9 cellular contexts compared by ENCODE assay signal in the genomic region with DNA sequence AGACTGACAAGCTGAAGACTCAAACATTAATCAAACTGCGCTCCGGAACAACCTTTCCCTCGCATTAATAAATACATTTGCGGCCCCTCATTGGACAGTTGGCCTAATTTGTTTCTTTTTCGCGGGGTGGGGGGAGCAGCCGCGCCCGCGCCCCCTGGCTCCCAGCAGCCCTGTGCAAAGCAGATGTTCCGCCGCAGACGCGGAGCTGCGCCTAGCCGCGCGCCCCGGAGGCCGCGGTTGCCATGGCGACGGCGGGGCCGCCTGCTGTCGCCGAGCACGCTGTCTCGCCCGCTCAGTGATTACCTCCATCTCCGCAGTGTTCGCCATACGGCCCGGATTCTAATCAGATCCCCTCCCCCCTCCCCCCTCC. TPM values are rescaled to one million over a fixed set of nuclear protein-coding genes. Genes with fewer than 3 reads are reported as not detected.
DNase-seq lines count a peak whose midpoint lies in the region; ATAC-seq and TF ChIP-seq lines count a peak whose summit lies in the region.
"Had no signal": no experiment of that assay in that cellular context is flagged by ENCODE, and none has a peak within 500 bp of the region (broad histone marks: within the 10 kb centered on the region; RNA-seq: fewer than 3 reads in every experiment).

No MANE protein-coding gene starts in this region.

- no peaks in the 10 kb centered on the region for H3K9me3 Mint-ChIP-seq in MCF 10A (ENCODE audit: unreplicated experiment)
- no peaks in the 10 kb centered on the region for H3K9me3 Mint-ChIP-seq in activated CD4-positive, alpha-beta memory T cell treated with anti-CD3 and anti-CD28 coated beads for 36 hours
- no peaks in the 10 kb centered on the region for H3K9me3 Mint-ChIP-seq in natural killer cell treated with Interleukin-12 subunit alpha and Interleukin-12 subunit beta and Interleukin-15 and Interleukin-18, amount 100 ng/mL, for 72 hours

- BruUV-seq in MCF 10A (replicated peaks; lab: Mats Ljungman, UMichigan) = no TSS peak

- no peaks in the 10 kb centered on the region for H3K36me3 ChIP-seq in breast epithelium
- H3K36me3 ChIP-seq in endocrine pancreas (ENCODE audit: control insufficient read depth, insufficient read depth, low read length) = no peaks in the 10 kb centered on the region
- no peaks in the 10 kb centered on the region for H3K36me3 ChIP-seq in tibial nerve

- H3K9me3 ChIP-seq in breast epithelium (no peaks in the 10 kb centered on the region), endocrine pancreas (ENCODE audit: control insufficient read depth, low read length) (no peaks in the 10 kb centered on the region), tibial nerve (no peaks in the 10 kb centered on the region)

- POLR2A ChIA-PET in MCF 10A (lab: Yijun Ruan, JAX) = no interaction called here
- POLR2A ChIA-PET in activated CD4-positive, alpha-beta memory T cell treated with anti-CD3 and anti-CD28 coated beads for 36 hours (lab: Charles Lee) = no interaction called here

- H3K4me1 Mint-ChIP-seq in MCF 10A (ENCODE audit: insufficient read depth, unreplicated experiment) = peaks cover 6% of the 10 kb centered on the region
- peaks cover 13% of the 10 kb centered on the region for H3K4me1 Mint-ChIP-seq in activated CD4-positive, alpha-beta memory T cell treated with anti-CD3 and anti-CD28 coated beads for 36 hours (ENCODE audit: low read depth)
- H3K4me1 Mint-ChIP-seq in natural killer cell treated with Interleukin-12 subunit alpha and Interleukin-12 subunit beta and Interleukin-15 and Interleukin-18, amount 100 ng/mL, for 72 hours (ENCODE audit: low read depth in 2 of 2) = peaks cover 4 to 7% of the 10 kb centered on the region in 2 donors

- H3K9ac ChIP-seq in endocrine pancreas (ENCODE audit: control insufficient read depth, insufficient read depth, low read length) = no peak overlapping the region

- ATAC-seq in natural killer cell treated with Interleukin-12 subunit alpha and Interleukin-12 subunit beta and Interleukin-15 and Interleukin-18, amount 100 ng/mL, for 72 hours = peak; percentile 85 to 88
- no peak for ATAC-seq in GM18907 (IDR thresholded peaks at IDR 0.05; ENCODE audit: unreplicated experiment)

- H3K27me3 ChIP-seq in breast epithelium (no peaks in the 10 kb centered on the region), endocrine pancreas (ENCODE audit: control insufficient read depth, insufficient read depth, low read length) (no peaks in the 10 kb centered on the region), tibial nerve (peaks cover 0 to 7% of the 10 kb centered on the region in 2 donors)

- H3K27me3 Mint-ChIP-seq in MCF 10A (ENCODE audit: insufficient read depth, unreplicated experiment) = no peaks in the 10 kb centered on the region
- H3K27me3 Mint-ChIP-seq in activated CD4-positive, alpha-beta memory T cell treated with anti-CD3 and anti-CD28 coated beads for 36 hours = peaks cover 42% of the 10 kb centered on the region
- peaks cover 36 to 58% of the 10 kb centered on the region in 2 donors for H3K27me3 Mint-ChIP-seq in natural killer cell treated with Interleukin-12 subunit alpha and Interleukin-12 subunit beta and Interleukin-15 and Interleukin-18, amount 100 ng/mL, for 72 hours

- no peak for TF ChIP-seq POLR2A in breast epithelium (IDR thresholded peaks at IDR 0.05)
- no peak for TF ChIP-seq POLR2A in tibial nerve (IDR thresholded peaks at IDR 0.05)

- no peak for TF ChIP-seq EP300 in tibial nerve (IDR thresholded peaks at IDR 0.05)

- H3K36me3 Mint-ChIP-seq in MCF 10A (ENCODE audit: insufficient read depth, unreplicated experiment) = no peaks in the 10 kb centered on the region
- no peaks in the 10 kb centered on the region for H3K36me3 Mint-ChIP-seq in activated CD4-positive, alpha-beta memory T cell treated with anti-CD3 and anti-CD28 coated beads for 36 hours
- no peaks in the 10 kb centered on the region for H3K36me3 Mint-ChIP-seq in natural killer cell treated with Interleukin-12 subunit alpha and Interleukin-12 subunit beta and Interleukin-15 and Interleukin-18, amount 100 ng/mL, for 72 hours

- TF ChIP-seq CTCF in breast epithelium (IDR thresholded peaks at IDR 0.05) (no peak), MCF 10A (IDR thresholded peaks at IDR 0.05; ENCODE audit: unreplicated experiment) (no peak), tibial nerve (IDR thresholded peaks at IDR 0.05) (no peak)

- no peak overlapping the region for H3K4me3 Mint-ChIP-seq in MCF 10A (ENCODE audit: unreplicated experiment)
- peak overlapping the region; percentile 66 for H3K4me3 Mint-ChIP-seq in activated CD4-positive, alpha-beta memory T cell treated with anti-CD3 and anti-CD28 coated beads for 36 hours
- peak overlapping the region; percentile 73 for H3K4me3 Mint-ChIP-seq in natural killer cell treated with Interleukin-12 subunit alpha and Interleukin-12 subunit beta and Interleukin-15 and Interleukin-18, amount 100 ng/mL, for 72 hours

- whole genome bisulfite sequencing in tibial nerve, 2 donors = 1 to 2% methylated on average over 32 to 34 of the region's 34 CpGs

- peak overlapping the region; percentile 35 to 59 (median 48) for H3K4me3 ChIP-seq in breast epithelium
- peak overlapping the region; percentile 54 for H3K4me3 ChIP-seq in endocrine pancreas (ENCODE audit: control insufficient read depth, insufficient read depth, low read length)
- H3K4me3 ChIP-seq in tibial nerve = peak overlapping the region in 3 of 4 donors; percentile 40 to 49 (median 42)

- no peak overlapping the region for H3K27ac ChIP-seq in breast epithelium
- no peak overlapping the region for H3K27ac ChIP-seq in tibial nerve
- H3K27ac ChIP-seq: C4-2B had no signal

- H3K4me1 ChIP-seq in breast epithelium (peaks cover 0 to 10% of the 10 kb centered on the region in 2 donors), endocrine pancreas (ENCODE audit: control insufficient read depth, insufficient read depth, low read length) (no peaks in the 10 kb centered on the region), tibial nerve (peaks cover 0 to 16% (median 11%) of the 10 kb centered on the region in 4 donors)

- DNase-seq in breast epithelium (ENCODE audit: low spot score in 2 of 2) (no peak), MCF 10A (ENCODE audit: unreplicated experiment) (no peak), NCI-H2227 treated with DMSO at 0.1 percent for 48 hours (lab: John Stamatoyannopoulos, UW) (peak; percentile 98), tibial nerve (ENCODE audit: low spot score in 2 of 2) (no peak)
- DNase-seq in activated CD4-positive, alpha-beta memory T cell treated with anti-CD3 and anti-CD28 coated beads for 36 hours = peak; percentile 69
- no peak for DNase-seq in natural killer cell treated with Interleukin-12 subunit alpha and Interleukin-12 subunit beta and Interleukin-15 and Interleukin-18, amount 100 ng/mL, for 72 hours (ENCODE audit: low spot score)

- intact Hi-C loops in breast epithelium (cut with DNase I; ENCODE audit: low total_unique reads) (no loop called here), MCF 10A (cut with micrococcal nuclease) (no loop called here)
- intact Hi-C loops in activated CD4-positive, alpha-beta memory T cell treated with anti-CD3 and anti-CD28 coated beads for 36 hours (cut with micrococcal nuclease) = no loop called here

- H3K27ac Mint-ChIP-seq in MCF 10A (ENCODE audit: low read depth, unreplicated experiment) = no peak overlapping the region
- no peak overlapping the region for H3K27ac Mint-ChIP-seq in activated CD4-positive, alpha-beta memory T cell treated with anti-CD3 and anti-CD28 coated beads for 36 hours
- no peak overlapping the region for H3K27ac Mint-ChIP-seq in natural killer cell treated with Interleukin-12 subunit alpha and Interleukin-12 subunit beta and Interleukin-15 and Interleukin-18, amount 100 ng/mL, for 72 hours

- CTCF ChIA-PET in MCF 10A (lab: Yijun Ruan, JAX) = interaction anchor here (0.8 to 1.2 kb wide), 2 partner anchors 9 to 41 kb away, joined by 3 to 4 read pairs; partner anchors contain the start of gene CDK5RAP3
- CTCF ChIA-PET in activated CD4-positive, alpha-beta memory T cell treated with anti-CD3 and anti-CD28 coated beads for 36 hours (lab: Charles Lee) = interaction anchor here (0.7 to 3.0 kb wide), 12 partner anchors 9 to 171 kb away, joined by 3 to 16 read pairs (median 6); partner anchors contain the start of gene CDK5RAP3

RNA-seq across cellular contexts. Expression of gene COPZ2, which starts 25.5 kb away (rescaled TPM):
- total RNA-seq in breast epithelium = 10 to 100 TPM; 16.4 to 97.9 (median 23.3) TPM
- 2.5 TPM in 1 of 2 replicates, not detected in the other for total RNA-seq in MCF 10A (2022)
- 1 to 10 TPM; 4.9 to 6.2 TPM for total RNA-seq in activated CD4-positive, alpha-beta memory T cell treated with anti-CD3 and anti-CD28 coated beads for 36 hours
- 10 to 100 TPM; 14.9 to 32.9 TPM for total RNA-seq in natural killer cell treated with Interleukin-12 subunit alpha and Interleukin-12 subunit beta and Interleukin-15 and Interleukin-18, amount 100 ng/mL, for 72 hours
- 10 to 100 TPM; 40.5 to 73.9 (median 62.2) TPM for total RNA-seq in tibial nerve

RNA-seq across cellular contexts. Expression of gene NFE2L1, which starts 36.0 kb away (rescaled TPM):
- total RNA-seq in breast epithelium (100 to 1,000 TPM in 2 of 3 donors, 10 to 100 TPM in 1; 96.4 to 278 (median 106) TPM), MCF 10A (2022) (235 and 315 TPM in 2 replicates), tibial nerve (100 to 1,000 TPM; 216 to 327 (median 255) TPM)
- 10 to 100 TPM; 82.4 to 84.1 TPM for total RNA-seq in activated CD4-positive, alpha-beta memory T cell treated with anti-CD3 and anti-CD28 coated beads for 36 hours
- 100 to 1,000 TPM; 103 to 153 TPM for total RNA-seq in natural killer cell treated with Interleukin-12 subunit alpha and Interleukin-12 subunit beta and Interleukin-15 and Interleukin-18, amount 100 ng/mL, for 72 hours

RNA-seq across cellular contexts. Expression of gene CDK5RAP3, which starts 41.2 kb away (rescaled TPM):
- total RNA-seq in breast epithelium (100 to 1,000 TPM; 121 to 198 (median 183) TPM), MCF 10A (2022) (132 and 149 TPM in 2 replicates), tibial nerve (100 to 1,000 TPM; 163 to 310 (median 200) TPM)
- 100 to 1,000 TPM; 170 to 183 TPM for total RNA-seq in activated CD4-positive, alpha-beta memory T cell treated with anti-CD3 and anti-CD28 coated beads for 36 hours
- total RNA-seq in natural killer cell treated with Interleukin-12 subunit alpha and Interleukin-12 subunit beta and Interleukin-15 and Interleukin-18, amount 100 ng/mL, for 72 hours = 100 to 1,000 TPM; 150 to 278 TPM

RNA-seq across cellular contexts. Expression of gene PRR15L, which starts 54.5 kb away (rescaled TPM):
- total RNA-seq in breast epithelium (100 to 1,000 TPM in 1 of 3 donors, 10 to 100 TPM in 1, not detected in 1; 38.7 to 105 TPM), MCF 10A (2022) (not detected in 2 replicates), tibial nerve (not detected)
- total RNA-seq in activated CD4-positive, alpha-beta memory T cell treated with anti-CD3 and anti-CD28 coated beads for 36 hours = not detected
- total RNA-seq in natural killer cell treated with Interleukin-12 subunit alpha and Interleukin-12 subunit beta and Interleukin-15 and Interleukin-18, amount 100 ng/mL, for 72 hours = not detected

Comparison
In these comparisons a context has a peak if more than half of its experiments do, and no peak if none do; other contexts are left out.
1. DNase-seq: peak in NCI-H2227 treated with DMSO at 0.1 percent for 48 hours (single experiment) and activated CD4-positive, alpha-beta memory T cell treated with anti-CD3 and anti-CD28 coated beads for 36 hours (single experiment); none in breast epithelium (0 of 2), MCF 10A (single experiment), natural killer cell treated with Interleukin-12 subunit alpha and Interleukin-12 subunit beta and Interleukin-15 and Interleukin-18, amount 100 ng/mL, for 72 hours (single experiment) and tibial nerve (0 of 2).
2. Peak in every context shown above with its lines, with median percentiles within 50 percentile points of each other: H3K4me3 ChIP-seq.